In the genomic region with DNA sequence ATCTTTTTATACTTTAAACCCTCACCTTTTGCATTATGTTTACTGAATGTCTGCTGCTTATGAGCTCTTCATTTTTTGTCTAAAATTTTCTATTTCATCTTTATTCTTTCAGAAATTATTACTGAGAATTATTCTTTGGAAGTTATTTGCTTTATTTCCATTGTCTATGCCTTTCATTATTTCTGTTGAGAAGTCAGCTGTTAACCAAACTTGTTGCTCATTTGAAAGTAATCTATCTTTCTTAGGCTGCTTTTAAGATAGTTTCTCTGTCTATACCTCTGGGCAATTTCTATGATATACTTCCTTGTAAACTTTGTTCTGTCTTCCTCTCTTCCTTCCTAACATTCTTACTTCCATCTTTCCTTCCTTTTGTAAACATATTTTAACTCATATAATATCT, we compare ENCODE assay signal across 32 cellular contexts.
"Had no signal": no experiment of that assay in that cellular context is flagged by ENCODE, and none has a peak within 500 bp of the region (broad histone marks: within the 10 kb centered on the region; RNA-seq: fewer than 3 reads in every experiment).

No MANE protein-coding gene starts in this region.

- FAIRE-seq: urothelium cell line had no signal

- H2AFZ ChIP-seq: neural progenitor cell, parathyroid adenoma had no signal

- H3K36me3 ChIP-seq: ovary, spleen, suprapubic skin, tibial artery, transverse colon, upper lobe of right lung, vagina had no signal

- H3K4me3 ChIP-seq: neural progenitor cell, ovary, psoas muscle, skin epidermis, smooth muscle cell, spleen, suprapubic skin, testis, tibial artery, transverse colon, upper lobe of right lung, vagina had no signal

- H3K36me3 Mint-ChIP-seq: stimulated activated memory B cell treated with anti-CD40 and anti-IgM and Interleukin-4, amounts not matched to agents 10 μg/mL and 1 μg/mL and 100 μg/mL, for 72 hours; type B pancreatic cell had no signal

- DNase-seq: natural killer cell; occipital lobe; ovary; posterior cingulate gyrus; psoas muscle; right cardiac atrium; spleen; stimulated activated CD4-positive, alpha-beta T cell treated with anti-CD3 and anti-CD28 coated beads, Interleukin-12 subunit alpha, Interleukin-12 subunit beta, amount 100 ng/mL, for 4 hours; stimulated activated CD4-positive, alpha-beta T cell treated with anti-CD3 and anti-CD28 coated beads, Interleukin-1b, Interleukin-23, amount 100 ng/mL, for 48 hours; stimulated activated CD4-positive, alpha-beta T cell treated with anti-CD3 and anti-CD28 coated beads, Interleukin-4, amount 100 ng/mL, for 1 hour; stimulated activated CD4-positive, alpha-beta T cell treated with anti-CD3 and anti-CD28 coated beads, Interleukin-4, amount 100 ng/mL, for 4 hours; stimulated activated CD8-positive, alpha-beta memory T cell treated with anti-CD3 and anti-CD28 coated beads, Interleukin-4, amount 100 ng/mL, for 48 hours; stimulated activated naive CD4-positive, alpha-beta T cell; stimulated activated naive CD8-positive, alpha-beta T cell treated with anti-CD3 and anti-CD28 coated beads, Interleukin-15, amount 100 ng/mL, for 72 hours; stimulated activated naive CD8-positive, alpha-beta T cell treated with anti-CD3 and anti-CD28 coated beads, Interleukin-15, Interleukin-2, amounts not matched to agents 100 U/mL and 50 U/mL, for 24 hours; substantia nigra; testis; tibial artery; transverse colon; upper lobe of right lung had no signal

- H3K27me3 Mint-ChIP-seq: progenitor cell of endocrine pancreas; stimulated activated memory B cell treated with anti-CD40 and anti-IgM and Interleukin-4, amounts not matched to agents 10 μg/mL and 1 μg/mL and 100 μg/mL, for 72 hours; stimulated activated naive CD8-positive, alpha-beta T cell treated with anti-CD3 and anti-CD28 coated beads, Interleukin-15, amount 100 ng/mL, for 72 hours; type B pancreatic cell had no signal

- H3K79me2 ChIP-seq: parathyroid adenoma had no signal

- ATAC-seq: natural killer cell; psoas muscle; right cardiac atrium; sciatic nerve; stimulated activated memory B cell treated with anti-CD40 and anti-IgM and Interleukin-4, amounts not matched to agents 10 μg/mL and 1 μg/mL and 100 μg/mL, for 72 hours; stimulated activated naive CD8-positive, alpha-beta T cell treated with anti-CD3 and anti-CD28 coated beads, Interleukin-15, amount 100 ng/mL, for 72 hours; stimulated activated naive CD8-positive, alpha-beta T cell treated with anti-CD3 and anti-CD28 coated beads, Interleukin-15, Interleukin-2, amounts not matched to agents 100 U/mL and 50 U/mL, for 24 hours; upper lobe of right lung had no signal

- H3K4me2 ChIP-seq: neural progenitor cell, smooth muscle cell had no signal

- H3K9ac ChIP-seq: neural progenitor cell, parathyroid adenoma had no signal

- H3K27ac Mint-ChIP-seq: natural killer cell; nephron; neural progenitor cell; progenitor cell of endocrine pancreas; stimulated activated memory B cell treated with anti-CD40 and anti-IgM and Interleukin-4, amounts not matched to agents 10 μg/mL and 1 μg/mL and 100 μg/mL, for 72 hours; stimulated activated naive CD8-positive, alpha-beta T cell treated with anti-CD3 and anti-CD28 coated beads, Interleukin-15, amount 100 ng/mL, for 72 hours; type B pancreatic cell had no signal

- H3K9me3 ChIP-seq: ovary, psoas muscle, testis, vagina had no signal

- H3K4me1 ChIP-seq: neural progenitor cell, psoas muscle, spleen, suprapubic skin, testis, transverse colon, upper lobe of right lung, vagina had no signal

- H3K27me3 ChIP-seq: neural progenitor cell, ovary, spleen, suprapubic skin, testis, tibial artery, transverse colon, upper lobe of right lung, vagina had no signal

- H3K4me1 Mint-ChIP-seq: natural killer cell; nephron; neural progenitor cell; stimulated activated memory B cell treated with anti-CD40 and anti-IgM and Interleukin-4, amounts not matched to agents 10 μg/mL and 1 μg/mL and 100 μg/mL, for 72 hours; stimulated activated naive CD8-positive, alpha-beta T cell treated with anti-CD3 and anti-CD28 coated beads, Interleukin-15, amount 100 ng/mL, for 72 hours had no signal

- H3K4me3 Mint-ChIP-seq: natural killer cell; nephron; neural progenitor cell; stimulated activated memory B cell treated with anti-CD40 and anti-IgM and Interleukin-4, amounts not matched to agents 10 μg/mL and 1 μg/mL and 100 μg/mL, for 72 hours; stimulated activated naive CD8-positive, alpha-beta T cell treated with anti-CD3 and anti-CD28 coated beads, Interleukin-15, amount 100 ng/mL, for 72 hours; type B pancreatic cell had no signal

- H3K27ac ChIP-seq: neural progenitor cell, ovary, parathyroid adenoma, psoas muscle, skin epidermis, spleen, suprapubic skin, testis, tibial artery, transverse colon, upper lobe of right lung, vagina had no signal
